ENCODE assay signal across 12 cellular contexts in genomic region chr10:78656815-78657621, GRCh38.
DNase-seq lines count a peak whose midpoint lies in the region; ATAC-seq and TF ChIP-seq lines count a peak whose summit lies in the region.
"Had no signal": no experiment of that assay in that cellular context is flagged by ENCODE, and none has a peak within 500 bp of the region (broad histone marks: within the 10 kb centered on the region; RNA-seq: fewer than 3 reads in every experiment).

No MANE protein-coding gene starts in this region.

- ATAC-seq in gastroesophageal sphincter (peak; percentile 18), HG02938 (IDR thresholded peaks at IDR 0.05; ENCODE audit: unreplicated experiment) (no peak)

- H3K4me1 Mint-ChIP-seq in neural progenitor cell: peaks cover 4% of the 10 kb centered on the region
- no peaks in the 10 kb centered on the region for H3K4me1 Mint-ChIP-seq in activated T-helper 2 cell treated with anti-CD3 and anti-CD28 coated beads, Interferon-gamma antibody, Interleukin-2, Interleukin-4, amounts not matched to agents 10 μg/mL and 5 μg/mL and 100 μg/mL, durations not matched to agents 14 hours and 24 hours and 36 hours (ENCODE audit: low read depth)
- H3K4me1 Mint-ChIP-seq: naive B cell had no signal

- no peak overlapping the region for H3K9ac ChIP-seq in neural progenitor cell

- H3K27me3 ChIP-seq in BE2C: no peaks in the 10 kb centered on the region
- no peaks in the 10 kb centered on the region for H3K27me3 ChIP-seq in gastroesophageal sphincter
- H3K27me3 ChIP-seq in neural progenitor cell: no peaks in the 10 kb centered on the region
- H3K27me3 ChIP-seq: heart left ventricle, tibial artery had no signal

- no peaks in the 10 kb centered on the region for H3K36me3 ChIP-seq in BE2C
- no peaks in the 10 kb centered on the region for H3K36me3 ChIP-seq in gastroesophageal sphincter
- H3K36me3 ChIP-seq in neural progenitor cell: no peaks in the 10 kb centered on the region
- H3K36me3 ChIP-seq: heart left ventricle, tibial artery had no signal

- H3K4me3 ChIP-seq in BE2C (ENCODE audit: low read depth, low read length): peak overlapping the region; percentile 29
- H3K4me3 ChIP-seq in gastroesophageal sphincter: no peak overlapping the region
- no peak overlapping the region for H3K4me3 ChIP-seq in neural progenitor cell
- H3K4me3 ChIP-seq: heart left ventricle, tibial artery had no signal

- TF ChIP-seq CTCF in BE2C (IDR thresholded peaks at IDR 0.05; ENCODE audit: low read depth, low read length) (no peak), gastroesophageal sphincter (IDR thresholded peaks at IDR 0.05) (no peak), neural progenitor cell (IDR thresholded peaks at IDR 0.05) (no peak), RWPE1 (conservative IDR thresholded peaks at IDR 0.05; ENCODE audit: low read depth) (no peak)

- POLR2A ChIA-PET in RWPE1 (lab: Yijun Ruan, JAX; ENCODE audit: low non-redundant PET): no interaction called here

- H3K27ac ChIP-seq in gastroesophageal sphincter (peak overlapping the region in 2 of 4 donors; percentile 22 to 44), neural progenitor cell (peak overlapping the region; percentile 39), RWPE1 (no peak overlapping the region)
- H3K27ac ChIP-seq: tibial artery had no signal

- H3K4me3 Mint-ChIP-seq in neural progenitor cell: no peak overlapping the region
- H3K4me3 Mint-ChIP-seq in activated T-helper 2 cell treated with anti-CD3 and anti-CD28 coated beads, Interferon-gamma antibody, Interleukin-2, Interleukin-4, amounts not matched to agents 10 μg/mL and 5 μg/mL and 100 μg/mL, durations not matched to agents 14 hours and 24 hours and 36 hours (ENCODE audit: low read depth): no peak overlapping the region
- H3K4me3 Mint-ChIP-seq: activated T-cell treated with anti-CD3 and anti-CD28 coated beads, Interleukin-2, amount 50 U/mL, for 72 hours; naive B cell had no signal

- H4K20me1 ChIP-seq in neural progenitor cell (ENCODE audit: low read depth): no peaks in the 10 kb centered on the region

- H3K27ac Mint-ChIP-seq in neural progenitor cell: no peak overlapping the region
- no peak overlapping the region for H3K27ac Mint-ChIP-seq in activated T-helper 2 cell treated with anti-CD3 and anti-CD28 coated beads, Interferon-gamma antibody, Interleukin-2, Interleukin-4, amounts not matched to agents 10 μg/mL and 5 μg/mL and 100 μg/mL, durations not matched to agents 14 hours and 24 hours and 36 hours
- H3K27ac Mint-ChIP-seq: activated T-cell treated with anti-CD3 and anti-CD28 coated beads, Interleukin-2, amount 50 U/mL, for 72 hours had no signal

- no peaks in the 10 kb centered on the region for H3K36me3 Mint-ChIP-seq in neural progenitor cell
- no peaks in the 10 kb centered on the region for H3K36me3 Mint-ChIP-seq in activated T-helper 2 cell treated with anti-CD3 and anti-CD28 coated beads, Interferon-gamma antibody, Interleukin-2, Interleukin-4, amounts not matched to agents 10 μg/mL and 5 μg/mL and 100 μg/mL, durations not matched to agents 14 hours and 24 hours and 36 hours (ENCODE audit: low read depth)
- H3K36me3 Mint-ChIP-seq: naive B cell had no signal

- no peaks in the 10 kb centered on the region for H3K79me2 ChIP-seq in neural progenitor cell (ENCODE audit: low read depth)

- no peak for TF ChIP-seq EP300 in gastroesophageal sphincter (IDR thresholded peaks at IDR 0.05)

- CTCF ChIA-PET in RWPE1 (lab: Yijun Ruan, JAX): interaction anchor here (0.6 to 1.5 kb wide), 8 partner anchors 10 to 610 kb away, joined by 3 to 7 read pairs (median 4); no protein-coding TSS in a partner anchor

- no peak overlapping the region for H2AFZ ChIP-seq in neural progenitor cell (replicated peaks)

- H3K4me2 ChIP-seq in neural progenitor cell: peak overlapping the region; percentile 54

- H3K4me1 ChIP-seq in BE2C: peaks cover 22% of the 10 kb centered on the region
- peaks cover 0 to 37% (median 0%) of the 10 kb centered on the region in 3 donors for H3K4me1 ChIP-seq in gastroesophageal sphincter
- H3K4me1 ChIP-seq in neural progenitor cell: peaks cover 24% of the 10 kb centered on the region
- H3K4me1 ChIP-seq: tibial artery had no signal

- DNase-seq in BE2C: peak; percentile 84
- DNase-seq in NCI-H69 (lab: John Stamatoyannopoulos, UW): peak; percentile 79
- peak; percentile 98 for DNase-seq in neural progenitor cell (ENCODE audit: low spot score)
- DNase-seq in activated T-helper 2 cell treated with anti-CD3 and anti-CD28 coated beads, Interferon-gamma antibody, Interleukin-2, Interleukin-4, amounts not matched to agents 10 μg/mL and 5 μg/mL and 100 μg/mL, durations not matched to agents 14 hours and 24 hours and 36 hours (ENCODE audit: low spot score): no peak
- no peak for DNase-seq in RWPE1 (ENCODE audit: low spot score)
- DNase-seq in activated T-cell treated with anti-CD3 and anti-CD28 coated beads, Interleukin-2, amount 50 U/mL, for 1 hour: no peak

- peaks cover 8% of the 10 kb centered on the region for H3K27me3 Mint-ChIP-seq in neural progenitor cell (ENCODE audit: insufficient read depth, low read depth)
- peaks cover 12% of the 10 kb centered on the region for H3K27me3 Mint-ChIP-seq in activated T-helper 2 cell treated with anti-CD3 and anti-CD28 coated beads, Interferon-gamma antibody, Interleukin-2, Interleukin-4, amounts not matched to agents 10 μg/mL and 5 μg/mL and 100 μg/mL, durations not matched to agents 14 hours and 24 hours and 36 hours (ENCODE audit: low read depth)

- H3F3A ChIP-seq in neural progenitor cell (ENCODE audit: low read depth): peaks cover 13% of the 10 kb centered on the region

- intact Hi-C loops in activated T-helper 2 cell treated with anti-CD3 and anti-CD28 coated beads, Interferon-gamma antibody, Interleukin-2, Interleukin-4, amounts not matched to agents 10 μg/mL and 5 μg/mL and 100 μg/mL, durations not matched to agents 14 hours and 24 hours and 36 hours (cut with micrococcal nuclease): no loop called here

- 74 to 79% methylated on average over 4 to 10 of the region's 24 CpGs for WGBS in gastroesophageal sphincter (ENCODE audit: low coverage in 1 of 2), 2 donors

- no peak for TF ChIP-seq POLR2A in gastroesophageal sphincter (IDR thresholded peaks at IDR 0.05)

- peaks cover 3% of the 10 kb centered on the region for H3K9me3 Mint-ChIP-seq in neural progenitor cell
- H3K9me3 Mint-ChIP-seq in activated T-helper 2 cell treated with anti-CD3 and anti-CD28 coated beads, Interferon-gamma antibody, Interleukin-2, Interleukin-4, amounts not matched to agents 10 μg/mL and 5 μg/mL and 100 μg/mL, durations not matched to agents 14 hours and 24 hours and 36 hours: no peaks in the 10 kb centered on the region
- H3K9me3 Mint-ChIP-seq: activated T-cell treated with anti-CD3 and anti-CD28 coated beads, Interleukin-2, amount 50 U/mL, for 72 hours; naive B cell had no signal

- H3K9me3 ChIP-seq in BE2C (no peaks in the 10 kb centered on the region), gastroesophageal sphincter (no peaks in the 10 kb centered on the region), neural progenitor cell (ENCODE audit: low read depth) (no peaks in the 10 kb centered on the region)
- H3K9me3 ChIP-seq: heart left ventricle, tibial artery had no signal

Comparison
In these comparisons a context has a peak if more than half of its experiments do, and no peak if none do; other contexts are left out.
1. DNase-seq: peak in BE2C (single experiment), NCI-H69 (single experiment) and neural progenitor cell (single experiment); none in activated T-helper 2 cell treated with anti-CD3 and anti-CD28 coated beads, Interferon-gamma antibody, Interleukin-2, Interleukin-4, amounts not matched to agents 10 μg/mL and 5 μg/mL and 100 μg/mL, durations not matched to agents 14 hours and 24 hours and 36 hours (single experiment), RWPE1 (single experiment) and activated T-cell treated with anti-CD3 and anti-CD28 coated beads, Interleukin-2, amount 50 U/mL, for 1 hour (single experiment).